Comparison of ENCODE assay signal across 11 cellular contexts in the genomic region with DNA sequence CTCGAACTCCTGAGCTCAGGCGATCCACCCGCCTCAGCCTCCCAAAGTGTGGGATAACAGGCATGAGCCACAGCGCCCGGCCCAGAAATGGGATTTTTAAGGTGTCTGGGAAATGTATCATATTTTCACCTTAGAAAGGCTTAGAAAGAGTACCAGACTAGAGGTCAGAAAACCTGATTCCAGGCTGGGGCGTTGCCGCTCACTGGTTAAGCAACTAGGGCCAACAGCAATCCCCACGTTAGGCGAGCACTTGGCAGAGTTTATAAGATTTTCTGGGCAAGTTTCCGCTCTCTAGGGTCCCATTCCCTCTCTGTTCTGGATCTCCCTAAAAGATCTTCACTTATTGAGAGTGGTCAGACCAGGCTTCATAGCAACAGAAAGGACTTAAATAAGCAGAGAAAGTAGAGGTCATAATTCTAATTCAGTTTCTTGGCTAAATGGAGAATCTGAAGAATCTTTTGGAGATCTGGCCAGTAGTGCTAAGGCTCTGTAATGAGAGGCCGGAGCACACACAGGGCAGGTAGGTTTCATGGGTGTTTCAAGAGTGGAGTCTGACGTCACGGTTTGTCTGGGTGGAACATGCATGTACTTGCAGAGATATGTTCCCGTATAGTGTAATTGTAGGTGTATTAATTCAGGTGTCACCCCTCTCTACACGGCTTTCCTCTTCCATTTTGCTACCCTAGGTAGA. TPM values are rescaled to one million over a fixed set of nuclear protein-coding genes. Genes with fewer than 3 reads are reported as not detected.
DNase-seq lines count a peak whose midpoint lies in the region; ATAC-seq and TF ChIP-seq lines count a peak whose summit lies in the region.
"Had no signal": no experiment of that assay in that cellular context is flagged by ENCODE, and none has a peak within 500 bp of the region (broad histone marks: within the 10 kb centered on the region; RNA-seq: fewer than 3 reads in every experiment).

No MANE protein-coding gene starts in this region.

- H3K27ac Mint-ChIP-seq in MCF 10A (ENCODE audit: low read depth, unreplicated experiment): peak overlapping the region; percentile 95
- peak overlapping the region; percentile 64 for H3K27ac Mint-ChIP-seq in stimulated activated effector memory CD8-positive, alpha-beta T cell treated with anti-CD3 and anti-CD28 coated beads, Interleukin-12 subunit alpha, Interleukin-12 subunit beta, amount 100 ng/mL, for 72 hours

- TF ChIP-seq CTCF in MCF 10A (IDR thresholded peaks at IDR 0.05; ENCODE audit: unreplicated experiment) (no peak), lower lobe of right lung (IDR thresholded peaks at IDR 0.05) (no peak)

- peaks cover 32% of the 10 kb centered on the region for H3K4me1 Mint-ChIP-seq in MCF 10A (ENCODE audit: insufficient read depth, unreplicated experiment)
- H3K4me1 Mint-ChIP-seq in stimulated activated effector memory CD8-positive, alpha-beta T cell treated with anti-CD3 and anti-CD28 coated beads, Interleukin-12 subunit alpha, Interleukin-12 subunit beta, amount 100 ng/mL, for 72 hours: peaks cover 32% of the 10 kb centered on the region

- H3K27me3 ChIP-seq in GM23248 (replicated peaks; ENCODE audit: insufficient read depth): no peaks in the 10 kb centered on the region
- H3K27me3 ChIP-seq in lower lobe of right lung (ENCODE audit: low read depth): no peaks in the 10 kb centered on the region

- no peaks in the 10 kb centered on the region for H4K20me1 ChIP-seq in GM23248 (ENCODE audit: insufficient read depth)

- ATAC-seq in lower lobe of right lung: no peak
- ATAC-seq in stimulated activated effector memory CD8-positive, alpha-beta T cell treated with anti-CD3 and anti-CD28 coated beads, Interleukin-12 subunit alpha, Interleukin-12 subunit beta, amount 100 ng/mL, for 72 hours: no peak

- H3K27ac ChIP-seq in GM23248 (peak overlapping the region; percentile 96), lower lobe of right lung (peak overlapping the region; percentile 80)

- H3K36me3 ChIP-seq in GM23248 (ENCODE audit: low read depth) (no peaks in the 10 kb centered on the region), lower lobe of right lung (no peaks in the 10 kb centered on the region)

- peak overlapping the region; percentile 29 for H2AFZ ChIP-seq in GM23248

- CTCF ChIA-PET in MCF 10A (lab: Yijun Ruan, JAX): interaction anchor here (0.7 to 1.6 kb wide), 6 partner anchors 16 to 276 kb away, joined by 3 to 5 read pairs (median 3); no protein-coding TSS in a partner anchor

- intact Hi-C loops in MCF 10A (cut with micrococcal nuclease) (no loop called here), lower lobe of right lung (cut with DNase I) (no loop called here)

- in situ Hi-C loops in GM23248 (cut with MboI): no loop called here

- H3K9ac ChIP-seq in GM23248: peak overlapping the region; percentile 80

- no peaks in the 10 kb centered on the region for H3K9me3 Mint-ChIP-seq in MCF 10A (ENCODE audit: unreplicated experiment)
- H3K9me3 Mint-ChIP-seq in stimulated activated effector memory CD8-positive, alpha-beta T cell treated with anti-CD3 and anti-CD28 coated beads, Interleukin-12 subunit alpha, Interleukin-12 subunit beta, amount 100 ng/mL, for 72 hours: no peaks in the 10 kb centered on the region

- peaks cover 53% of the 10 kb centered on the region for H3K4me1 ChIP-seq in GM23248 (ENCODE audit: insufficient read depth)
- H3K4me1 ChIP-seq in lower lobe of right lung: peaks cover 40% of the 10 kb centered on the region

- H3K4me3 ChIP-seq in GM23248 (peak overlapping the region; percentile 43), lower lobe of right lung (no peak overlapping the region)

- H3K4me2 ChIP-seq in GM23248 (ENCODE audit: unreplicated experiment): peak overlapping the region; percentile 63

- H3K9me2 ChIP-seq in GM23248 (ENCODE audit: insufficient read depth): no peaks in the 10 kb centered on the region

- no peaks in the 10 kb centered on the region for H3K36me3 Mint-ChIP-seq in MCF 10A (ENCODE audit: insufficient read depth, unreplicated experiment)
- peaks cover 25% of the 10 kb centered on the region for H3K36me3 Mint-ChIP-seq in stimulated activated effector memory CD8-positive, alpha-beta T cell treated with anti-CD3 and anti-CD28 coated beads, Interleukin-12 subunit alpha, Interleukin-12 subunit beta, amount 100 ng/mL, for 72 hours

- 56% methylated on average over 15 of the region's 15 CpGs for WGBS in GM23248 (ENCODE audit: low coverage in 1 of 2, low lambda C conversion rate in 2 of 2, missing lambda C conversion rate in 2 of 2), 2 experiments

- TSS peak; percentile 65 for BruUV-seq in MCF 10A (replicated peaks; lab: Mats Ljungman, UMichigan)

- H3F3A ChIP-seq in GM23248 (ENCODE audit: insufficient read depth): peaks cover 56% of the 10 kb centered on the region

- no peaks in the 10 kb centered on the region for H3K9me3 ChIP-seq in GM23248 (ENCODE audit: low read depth)
- no peaks in the 10 kb centered on the region for H3K9me3 ChIP-seq in lower lobe of right lung

- H3K79me2 ChIP-seq in GM23248 (ENCODE audit: insufficient read depth): peaks cover 29% of the 10 kb centered on the region

- DNase-seq in GM23248 (peak; percentile 44), MCF 10A (ENCODE audit: unreplicated experiment) (peak; percentile 91), lower lobe of right lung (peak; percentile 66), SW480 (ENCODE audit: low spot score) (no peak), middle frontal gyrus (ENCODE audit: extremely low spot score, low spot score) (no peak), DMS 273 (lab: John Stamatoyannopoulos, UW; ENCODE audit: unreplicated experiment) (no peak)
- no peak for DNase-seq in stimulated activated effector memory CD8-positive, alpha-beta T cell treated with anti-CD3 and anti-CD28 coated beads, Interleukin-12 subunit alpha, Interleukin-12 subunit beta, amount 100 ng/mL, for 72 hours (ENCODE audit: low spot score in 2 of 2)
- DNase-seq in activated CD4-positive, alpha-beta T cell treated with anti-CD3 and anti-CD28 coated beads, Interleukin-2, amount 50 U/mL, for 1 hour: no peak
- DNase-seq: activated CD8-positive, alpha-beta memory T cell treated with anti-CD3 and anti-CD28 coated beads, Interleukin-2, amount 50 U/mL, for 4 hours; midbrain; NCI-H69 had no signal

- no peaks in the 10 kb centered on the region for H3K27me3 Mint-ChIP-seq in MCF 10A (ENCODE audit: insufficient read depth, unreplicated experiment)

- peak overlapping the region; percentile 53 for H3K4me3 Mint-ChIP-seq in MCF 10A (ENCODE audit: unreplicated experiment)
- no peak overlapping the region for H3K4me3 Mint-ChIP-seq in stimulated activated effector memory CD8-positive, alpha-beta T cell treated with anti-CD3 and anti-CD28 coated beads, Interleukin-12 subunit alpha, Interleukin-12 subunit beta, amount 100 ng/mL, for 72 hours

- POLR2A ChIA-PET in MCF 10A (lab: Yijun Ruan, JAX): interaction anchor here (0.6 to 6.8 kb wide), 17 partner anchors 8 to 573 kb away, joined by 3 to 51 read pairs (median 5); no protein-coding TSS in a partner anchor

RNA-seq across cellular contexts. Expression of a gene that starts 4.2 kb away (rescaled TPM):
- 43.6 and 51.7 TPM in 2 replicates for total RNA-seq in GM23248 (2014; rRNA removed; shearing (Covaris generic))
- 6.8 and 8.4 TPM in 2 replicates for polyA plus RNA-seq in GM23248 (2016; fragmentation: Nextera tagmentation; extraction: Ambion mirVana)
- total RNA-seq in MCF 10A (2022) (9.8 and 12.3 TPM in 2 replicates), lower lobe of right lung (63.4 TPM)

Comparison
In these comparisons a context has a peak if more than half of its experiments do, and no peak if none do; other contexts are left out.
1. DNase-seq: peak in GM23248 (single experiment), MCF 10A (single experiment) and lower lobe of right lung (single experiment); none in stimulated activated effector memory CD8-positive, alpha-beta T cell treated with anti-CD3 and anti-CD28 coated beads, Interleukin-12 subunit alpha, Interleukin-12 subunit beta, amount 100 ng/mL, for 72 hours (0 of 2), activated CD4-positive, alpha-beta T cell treated with anti-CD3 and anti-CD28 coated beads, Interleukin-2, amount 50 U/mL, for 1 hour (single experiment), SW480 (single experiment), middle frontal gyrus (single experiment) and DMS 273 (single experiment).